24 cellular contexts compared by ENCODE assay signal in the genomic region with DNA sequence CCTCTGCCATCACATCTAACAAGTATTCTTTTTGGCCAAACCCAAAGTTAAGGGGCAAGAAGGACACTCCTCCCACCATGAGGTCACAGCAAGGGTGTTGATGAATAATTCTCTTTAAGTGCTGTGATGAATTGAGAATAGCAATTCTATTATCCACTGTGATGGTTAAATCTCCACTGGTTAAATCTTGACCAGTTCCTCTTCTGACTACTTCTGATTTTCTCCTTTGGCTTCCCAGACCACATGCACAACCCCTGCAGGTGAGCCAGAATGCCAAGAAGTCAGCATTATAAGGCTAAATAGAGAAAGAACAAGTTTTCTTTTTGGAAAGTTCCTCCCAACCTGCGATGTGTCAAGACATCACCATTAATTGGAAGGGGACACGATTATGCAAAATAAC.
DNase-seq lines count a peak whose midpoint lies in the region; ATAC-seq, FAIRE-seq and TF ChIP-seq lines count a peak whose summit lies in the region.
"Had no signal": no experiment of that assay in that cellular context is flagged by ENCODE, and none has a peak within 500 bp of the region (broad histone marks: within the 10 kb centered on the region; RNA-seq: fewer than 3 reads in every experiment).

No MANE protein-coding gene starts in this region.

- H3K4me3 Mint-ChIP-seq in activated CD4-positive, alpha-beta T cell treated with anti-CD3 and anti-CD28 coated beads, Interleukin-2, amount 10 ng/mL, durations not matched to agents 7 days and 5 days: no peak overlapping the region
- H3K4me3 Mint-ChIP-seq in activated T-helper 17 cell treated with anti-CD3 and anti-CD28 coated beads, Interleukin-2, amount 50 U/mL, for 72 hours: peak overlapping the region; percentile 85
- H3K4me3 Mint-ChIP-seq in natural killer cell treated with Interleukin-12 subunit alpha and Interleukin-12 subunit beta and Interleukin-15 and Interleukin-18, amount 100 ng/mL, for 72 hours: peak overlapping the region; percentile 85
- no peak overlapping the region for H3K4me3 Mint-ChIP-seq in progenitor cell of endocrine pancreas (ENCODE audit: low read depth)
- H3K4me3 Mint-ChIP-seq: B cell, GM23338 had no signal

- TF ChIP-seq CTCF in omental fat pad (IDR thresholded peaks at IDR 0.05) (no peak), progenitor cell of endocrine pancreas (IDR thresholded peaks at IDR 0.05; ENCODE audit: unreplicated experiment) (no peak)

- POLR2A ChIA-PET in activated CD4-positive, alpha-beta T cell treated with anti-CD3 and anti-CD28 coated beads, Interleukin-2, amount 10 ng/mL, durations not matched to agents 7 days and 5 days (lab: Charles Lee): no interaction called here

- H3K27ac Mint-ChIP-seq in activated CD4-positive, alpha-beta T cell treated with anti-CD3 and anti-CD28 coated beads, Interleukin-2, amount 10 ng/mL, durations not matched to agents 7 days and 5 days: peak overlapping the region; percentile 96
- peak overlapping the region; percentile 100 for H3K27ac Mint-ChIP-seq in activated T-helper 17 cell treated with anti-CD3 and anti-CD28 coated beads, Interleukin-2, amount 50 U/mL, for 72 hours
- H3K27ac Mint-ChIP-seq in natural killer cell treated with Interleukin-12 subunit alpha and Interleukin-12 subunit beta and Interleukin-15 and Interleukin-18, amount 100 ng/mL, for 72 hours: peak overlapping the region; percentile 96 to 98
- no peak overlapping the region for H3K27ac Mint-ChIP-seq in progenitor cell of endocrine pancreas
- H3K27ac Mint-ChIP-seq: B cell, GM23338 had no signal

- DNase-seq in activated CD4-positive, alpha-beta T cell treated with anti-CD3 and anti-CD28 coated beads, Interleukin-2, amount 10 ng/mL, durations not matched to agents 7 days and 5 days: no peak
- no peak for DNase-seq in activated CD4-positive, alpha-beta T cell treated with anti-CD3 and anti-CD28 coated beads, Interleukin-2, amount 50 U/mL, for 1 hour
- DNase-seq in GM18507 (ENCODE audit: extremely low spot score, insufficient read length, low read depth) (no peak), kidney tubule cell (ENCODE audit: low spot score) (no peak), omental fat pad (ENCODE audit: low spot score) (no peak), progenitor cell of endocrine pancreas (ENCODE audit: low spot score, unreplicated experiment) (no peak)
- DNase-seq in natural killer cell treated with Interleukin-12 subunit alpha and Interleukin-12 subunit beta and Interleukin-15 and Interleukin-18, amount 100 ng/mL, for 72 hours (ENCODE audit: low spot score): no peak
- DNase-seq: anterior cingulate cortex, caudate nucleus, erythroblast, foreskin keratinocyte, hippocampal formation, NCI-H1694 treated with DMSO at 0.1 percent for 48 hours, NCI-H2227 treated with DMSO at 0.1 percent for 48 hours, NCI-H774, occipital lobe, OCI-M1, SHP77, SW 1271 had no signal

- peak; percentile 22 for ATAC-seq in activated T-helper 17 cell treated with anti-CD3 and anti-CD28 coated beads, Interleukin-2, amount 50 U/mL, for 72 hours (replicated peaks)
- no peak for ATAC-seq in natural killer cell treated with Interleukin-12 subunit alpha and Interleukin-12 subunit beta and Interleukin-15 and Interleukin-18, amount 100 ng/mL, for 72 hours
- ATAC-seq in omental fat pad (ENCODE audit: low FRiP score): no peak
- ATAC-seq: foreskin keratinocyte, GM23338 had no signal

- FAIRE-seq in GM18507 (lab: Jason Lieb, UNC): peak; percentile 54
- FAIRE-seq: A204.1, islet of Langerhans had no signal

- peaks cover 49% of the 10 kb centered on the region for H3K36me3 Mint-ChIP-seq in activated CD4-positive, alpha-beta T cell treated with anti-CD3 and anti-CD28 coated beads, Interleukin-2, amount 10 ng/mL, durations not matched to agents 7 days and 5 days (ENCODE audit: low read depth)
- peaks cover 13% of the 10 kb centered on the region for H3K36me3 Mint-ChIP-seq in activated T-helper 17 cell treated with anti-CD3 and anti-CD28 coated beads, Interleukin-2, amount 50 U/mL, for 72 hours (ENCODE audit: low read depth)
- peaks cover 24% of the 10 kb centered on the region for H3K36me3 Mint-ChIP-seq in natural killer cell treated with Interleukin-12 subunit alpha and Interleukin-12 subunit beta and Interleukin-15 and Interleukin-18, amount 100 ng/mL, for 72 hours
- H3K36me3 Mint-ChIP-seq in progenitor cell of endocrine pancreas (ENCODE audit: insufficient read depth): no peaks in the 10 kb centered on the region

- H3K9me3 Mint-ChIP-seq in activated CD4-positive, alpha-beta T cell treated with anti-CD3 and anti-CD28 coated beads, Interleukin-2, amount 10 ng/mL, durations not matched to agents 7 days and 5 days: peaks cover 39% of the 10 kb centered on the region
- H3K9me3 Mint-ChIP-seq in activated T-helper 17 cell treated with anti-CD3 and anti-CD28 coated beads, Interleukin-2, amount 50 U/mL, for 72 hours: peaks cover 11% of the 10 kb centered on the region
- peaks cover 8% of the 10 kb centered on the region for H3K9me3 Mint-ChIP-seq in natural killer cell treated with Interleukin-12 subunit alpha and Interleukin-12 subunit beta and Interleukin-15 and Interleukin-18, amount 100 ng/mL, for 72 hours
- H3K9me3 Mint-ChIP-seq in progenitor cell of endocrine pancreas (ENCODE audit: low read depth): no peaks in the 10 kb centered on the region
- H3K9me3 Mint-ChIP-seq: GM23338 had no signal

- peaks cover 62% of the 10 kb centered on the region for H3K4me1 Mint-ChIP-seq in activated CD4-positive, alpha-beta T cell treated with anti-CD3 and anti-CD28 coated beads, Interleukin-2, amount 10 ng/mL, durations not matched to agents 7 days and 5 days
- peaks cover 45% of the 10 kb centered on the region for H3K4me1 Mint-ChIP-seq in activated T-helper 17 cell treated with anti-CD3 and anti-CD28 coated beads, Interleukin-2, amount 50 U/mL, for 72 hours
- peaks cover 51 to 61% of the 10 kb centered on the region in 2 donors for H3K4me1 Mint-ChIP-seq in natural killer cell treated with Interleukin-12 subunit alpha and Interleukin-12 subunit beta and Interleukin-15 and Interleukin-18, amount 100 ng/mL, for 72 hours (ENCODE audit: low read depth in 2 of 2)
- peaks cover 4% of the 10 kb centered on the region for H3K4me1 Mint-ChIP-seq in progenitor cell of endocrine pancreas (ENCODE audit: low read depth)
- H3K4me1 Mint-ChIP-seq: GM23338 had no signal

- no peaks in the 10 kb centered on the region for H3K27me3 Mint-ChIP-seq in activated CD4-positive, alpha-beta T cell treated with anti-CD3 and anti-CD28 coated beads, Interleukin-2, amount 10 ng/mL, durations not matched to agents 7 days and 5 days
- no peaks in the 10 kb centered on the region for H3K27me3 Mint-ChIP-seq in activated T-helper 17 cell treated with anti-CD3 and anti-CD28 coated beads, Interleukin-2, amount 50 U/mL, for 72 hours
- H3K27me3 Mint-ChIP-seq in natural killer cell treated with Interleukin-12 subunit alpha and Interleukin-12 subunit beta and Interleukin-15 and Interleukin-18, amount 100 ng/mL, for 72 hours: peaks cover 0 to 10% of the 10 kb centered on the region in 2 donors
- H3K27me3 Mint-ChIP-seq in progenitor cell of endocrine pancreas: peaks cover 28% of the 10 kb centered on the region
- H3K27me3 Mint-ChIP-seq: B cell had no signal

- CTCF ChIA-PET in activated CD4-positive, alpha-beta T cell treated with anti-CD3 and anti-CD28 coated beads, Interleukin-2, amount 10 ng/mL, durations not matched to agents 7 days and 5 days (lab: Charles Lee): interaction anchor here (1.7 to 5.1 kb wide), 3 partner anchors 14 to 29 kb away, joined by 5 to 30 read pairs (median 16); no protein-coding TSS in a partner anchor

Comparison
In these comparisons a context has a peak if more than half of its experiments do, and no peak if none do; other contexts are left out.
1. H3K4me3 Mint-ChIP-seq: peak in activated T-helper 17 cell treated with anti-CD3 and anti-CD28 coated beads, Interleukin-2, amount 50 U/mL, for 72 hours (single experiment) and natural killer cell treated with Interleukin-12 subunit alpha and Interleukin-12 subunit beta and Interleukin-15 and Interleukin-18, amount 100 ng/mL, for 72 hours (single experiment); none in activated CD4-positive, alpha-beta T cell treated with anti-CD3 and anti-CD28 coated beads, Interleukin-2, amount 10 ng/mL, durations not matched to agents 7 days and 5 days (single experiment) and progenitor cell of endocrine pancreas (single experiment).